ENCODE assay signal across 9 cellular contexts in the genomic region with DNA sequence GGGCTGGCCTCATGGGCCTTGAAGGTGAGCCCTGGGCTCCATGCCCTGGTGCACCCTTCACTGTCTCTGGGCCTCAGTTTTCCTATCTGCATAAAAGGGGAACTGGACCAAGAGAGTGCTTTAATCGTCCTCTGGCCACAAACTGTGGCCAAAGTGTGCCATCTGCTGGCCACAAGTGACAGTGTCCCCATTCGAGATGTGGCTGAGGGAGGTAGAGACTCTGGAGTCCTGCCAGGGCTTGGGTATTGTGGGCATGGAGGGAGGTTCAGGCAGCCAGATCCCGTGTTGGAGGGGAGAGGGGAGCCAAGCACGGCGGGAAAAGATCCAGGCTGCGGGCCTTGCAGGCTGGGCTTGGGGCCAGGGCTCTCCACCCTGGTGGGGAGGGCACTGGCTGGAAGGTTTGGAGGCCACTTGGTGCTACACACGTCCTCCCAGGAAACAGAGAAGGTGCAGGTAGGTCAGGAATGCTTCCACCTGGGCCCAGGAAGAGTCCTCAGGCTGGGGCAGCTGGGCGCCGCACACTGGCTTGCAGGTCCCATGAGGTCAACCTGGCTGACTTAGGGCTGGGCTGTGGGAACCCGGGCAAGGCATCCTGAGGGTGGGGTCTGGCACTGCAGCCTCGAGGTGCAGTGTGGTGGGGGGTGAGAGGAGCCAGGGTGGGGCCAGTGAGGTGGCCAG. TPM values are rescaled to one million over a fixed set of nuclear protein-coding genes. Genes with fewer than 3 reads are reported as not detected.
DNase-seq lines count a peak whose midpoint lies in the region; ATAC-seq and TF ChIP-seq lines count a peak whose summit lies in the region.
"Had no signal": no experiment of that assay in that cellular context is flagged by ENCODE, and none has a peak within 500 bp of the region (broad histone marks: within the 10 kb centered on the region; RNA-seq: fewer than 3 reads in every experiment).

No MANE protein-coding gene starts in this region.

- ATAC-seq in mucosa of descending colon, result peak; percentile 85
- ATAC-seq in GM21526 (IDR thresholded peaks at IDR 0.05; ENCODE audit: low FRiP score, unreplicated experiment), result no peak

- H3K27ac ChIP-seq in colonic mucosa, result no peak overlapping the region

- H3K9me3 ChIP-seq in colonic mucosa (no peaks in the 10 kb centered on the region), mucosa of descending colon (peaks cover 8% of the 10 kb centered on the region)

- H3K27me3 ChIP-seq in colonic mucosa, result peaks cover 26% of the 10 kb centered on the region

- no peaks in the 10 kb centered on the region for H3K36me3 ChIP-seq in colonic mucosa
- no peaks in the 10 kb centered on the region for H3K36me3 ChIP-seq in mucosa of descending colon (ENCODE audit: low read depth)

- CTCF ChIA-PET in HEK293T (lab: Yijun Ruan, JAX), result interaction anchor here (0.6 to 0.7 kb wide), 2 partner anchors 412 to 724 kb away, joined by 3 read pairs; no protein-coding TSS in a partner anchor

- H3K4me1 ChIP-seq in colonic mucosa (no peaks in the 10 kb centered on the region), mucosa of descending colon (ENCODE audit: low read depth) (peaks cover 10% of the 10 kb centered on the region)

- POLR2A ChIA-PET in HEK293T (lab: Yijun Ruan, JAX), result no interaction called here

- intact Hi-C loops in colonic mucosa (cut with DNase I), result loop anchor here (2.0 to 10.0 kb wide), 3 partner anchors 34 to 214 kb away; no protein-coding TSS in a partner anchor
- intact Hi-C loops in mucosa of descending colon (cut with DNase I, micrococcal nuclease), result loop anchor here (5.0 to 10.0 kb wide), 3 partner anchors 54 to 514 kb away; no protein-coding TSS in a partner anchor

- peak; percentile 71 for DNase-seq in COLO829 (ENCODE audit: low spot score)
- DNase-seq in HEK293T (ENCODE audit: extremely low spot score), result peak; percentile 60
- DNase-seq in NOMO-1 (lab: John Stamatoyannopoulos, UW; ENCODE audit: unreplicated experiment in 2 of 2), result peak; percentile 16 to 22
- DNase-seq in colonic mucosa, result peak; percentile 69
- DNase-seq in mucosa of descending colon, result peak; percentile 48 to 76 (median 74)
- DNase-seq in glomerular visceral epithelial cell (ENCODE audit: extremely low spot score), result no peak
- no peak for DNase-seq in NK-92 treated with Interleukin-12 subunit alpha and Interleukin-12 subunit beta, amount 100 ng/mL, for 24 hours (lab: John Stamatoyannopoulos, UW)

- TF ChIP-seq CTCF in colonic mucosa (IDR thresholded peaks at IDR 0.05) (peak; percentile 66), mucosa of descending colon (IDR thresholded peaks at IDR 0.05) (peak; percentile 62)

- H3K9ac ChIP-seq in colonic mucosa (ENCODE audit: low read depth in 2 of 2, low read length in 2 of 2), result no peak overlapping the region

- no peak overlapping the region for H3K4me3 ChIP-seq in colonic mucosa
- H3K4me3 ChIP-seq in mucosa of descending colon, result no peak overlapping the region

TF ChIP-seq in HEK293T, 16 proteins besides CTCF, POLR2A, EP300 and RAD21:
- TF ChIP-seq SUZ12 (IDR thresholded peaks at IDR 0.05), result no peak
- TF ChIP-seq TARDBP (IDR thresholded peaks at IDR 0.05), result no peak
- TF ChIP-seq NFRKB (IDR thresholded peaks at IDR 0.05), result no peak
- TF ChIP-seq ELF4 (IDR thresholded peaks at IDR 0.05), result no peak
- no peak for TF ChIP-seq ZNF384 (IDR thresholded peaks at IDR 0.05)
- no peak for TF ChIP-seq FOXA1 (IDR thresholded peaks at IDR 0.05)
- TF ChIP-seq ARNT (IDR thresholded peaks at IDR 0.05), result no peak
- no peak for TF ChIP-seq CTBP1 (IDR thresholded peaks at IDR 0.05; ENCODE audit: borderline replicate concordance)
- no peak for TF ChIP-seq HDGF (IDR thresholded peaks at IDR 0.05; ENCODE audit: borderline replicate concordance)
- TF ChIP-seq SP1 (IDR thresholded peaks at IDR 0.05), result no peak
- no peak for TF ChIP-seq FOXM1 (IDR thresholded peaks at IDR 0.05; ENCODE audit: borderline replicate concordance)
- TF ChIP-seq BHLHE40 (IDR thresholded peaks at IDR 0.05; ENCODE audit: borderline replicate concordance), result no peak
- no peak for TF ChIP-seq FOXK2 (IDR thresholded peaks at IDR 0.05)
- TF ChIP-seq, protein P1, sequence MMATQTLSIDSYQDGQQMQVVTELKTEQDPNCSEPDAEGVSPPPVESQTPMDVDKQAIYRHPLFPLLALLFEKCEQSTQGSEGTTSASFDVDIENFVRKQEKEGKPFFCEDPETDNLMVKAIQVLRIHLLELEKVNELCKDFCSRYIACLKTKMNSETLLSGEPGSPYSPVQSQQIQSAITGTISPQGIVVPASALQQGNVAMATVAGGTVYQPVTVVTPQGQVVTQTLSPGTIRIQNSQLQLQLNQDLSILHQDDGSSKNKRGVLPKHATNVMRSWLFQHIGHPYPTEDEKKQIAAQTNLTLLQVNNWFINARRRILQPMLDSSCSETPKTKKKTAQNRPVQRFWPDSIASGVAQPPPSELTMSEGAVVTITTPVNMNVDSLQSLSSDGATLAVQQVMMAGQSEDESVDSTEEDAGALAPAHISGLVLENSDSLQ (IDR thresholded peaks at IDR 0.05), result no peak
- TF ChIP-seq LEF1 (IDR thresholded peaks at IDR 0.05; ENCODE audit: borderline replicate concordance), result no peak
- no peak for TF ChIP-seq L3MBTL2 (conservative IDR thresholded peaks at IDR 0.05)

RNA-seq across cellular contexts. Expression of gene KIF26A, which starts 7.3 kb away (rescaled TPM):
- total RNA-seq in colonic mucosa (10 to 100 TPM in 1 of 2 donors, 1 to 10 TPM in 1; 6.6 to 20.0 TPM), mucosa of descending colon (1 to 10 TPM; 3.8 to 7.7 (median 6.5) TPM)

RNA-seq across cellular contexts. Expression of gene ASPG, which starts 45.6 kb away (rescaled TPM):
- total RNA-seq in colonic mucosa, result 1 to 10 TPM; 1.4 to 7.5 TPM
- 10 to 100 TPM in 2 of 3 donors, 1 to 10 TPM in 1; 2.1 to 15.0 (median 14.2) TPM for total RNA-seq in mucosa of descending colon
- total RNA-seq: glomerular endothelial cell had no signal

Comparison
In these comparisons a context has a peak if more than half of its experiments do, and no peak if none do; other contexts are left out.
1. DNase-seq: peak in COLO829 (single experiment), HEK293T (single experiment), NOMO-1 (2 of 2), colonic mucosa (single experiment) and mucosa of descending colon (3 of 3); none in glomerular visceral epithelial cell (single experiment) and NK-92 treated with Interleukin-12 subunit alpha and Interleukin-12 subunit beta, amount 100 ng/mL, for 24 hours (single experiment).